28 cellular contexts compared by ENCODE assay signal in genomic region chr11:70298243-70298915, GRCh38. TPM values are rescaled to one million over a fixed set of nuclear protein-coding genes. Genes with fewer than 3 reads are reported as not detected.
DNase-seq lines count a peak whose midpoint lies in the region; ATAC-seq and TF ChIP-seq lines count a peak whose summit lies in the region.
"Had no signal": no experiment of that assay in that cellular context is flagged by ENCODE, and none has a peak within 500 bp of the region (broad histone marks: within the 10 kb centered on the region; RNA-seq: fewer than 3 reads in every experiment).

No MANE protein-coding gene starts in this region.

- peak; percentile 6 for DNase-seq in mammary epithelial cell
- no peak for DNase-seq in breast epithelium (ENCODE audit: low spot score in 2 of 2)
- DNase-seq in brain microvascular endothelial cell: no peak
- DNase-seq in mucosa of descending colon: no peak
- no peak for DNase-seq in T-helper 2 cell
- DNase-seq in HT-29 (ENCODE audit: low spot score): no peak
- no peak for DNase-seq in testis
- DNase-seq: activated CD4-positive, alpha-beta T cell treated with anti-CD3 and anti-CD28 coated beads, Interleukin-2, amount 50 U/mL, for 4 hours; activated CD8-positive, alpha-beta memory T cell treated with anti-CD3 and anti-CD28 coated beads, Interleukin-2, amount 50 U/mL, for 48 hours; DND-41; foreskin fibroblast; H7; NCI-H146; NCI-H2171; NCI-H526; occipital lobe; retina; RPMI8226; stimulated activated CD4-positive, alpha-beta T cell treated with anti-CD3 and anti-CD28 coated beads, Interleukin-12 subunit alpha, Interleukin-12 subunit beta, amount 100 ng/mL, for 4 hours; stimulated activated CD4-positive, alpha-beta T cell treated with anti-CD3 and anti-CD28 coated beads, Interleukin-4, amount 100 ng/mL, for 4 hours; stimulated activated naive CD8-positive, alpha-beta T cell treated with anti-CD3 and anti-CD28 coated beads, Interleukin-15, amount 100 ng/mL, for 72 hours; T-helper 9 cell; transverse colon had no signal

- H3K79me2 ChIP-seq in mammary epithelial cell (ENCODE audit: insufficient read depth, low read length): peaks cover 68% of the 10 kb centered on the region

- H3K4me1 ChIP-seq in mammary epithelial cell (ENCODE audit: insufficient read depth, low read length): peaks cover 8% of the 10 kb centered on the region
- H3K4me1 ChIP-seq in breast epithelium: no peaks in the 10 kb centered on the region
- H3K4me1 ChIP-seq in mucosa of descending colon (ENCODE audit: low read depth): peaks cover 2% of the 10 kb centered on the region
- peaks cover 2% of the 10 kb centered on the region for H3K4me1 ChIP-seq in testis

- H3K27me3 ChIP-seq in mammary epithelial cell (ENCODE audit: insufficient read depth, low read length): no peaks in the 10 kb centered on the region
- no peaks in the 10 kb centered on the region for H3K27me3 ChIP-seq in breast epithelium
- no peaks in the 10 kb centered on the region for H3K27me3 ChIP-seq in brain microvascular endothelial cell (replicated peaks)
- no peaks in the 10 kb centered on the region for H3K27me3 ChIP-seq in testis
- H3K27me3 ChIP-seq: cardiac muscle cell, transverse colon had no signal

- H3K27ac ChIP-seq in mammary epithelial cell (ENCODE audit: insufficient read depth, low read depth, low read length) (peak overlapping the region; percentile 58), breast epithelium (no peak overlapping the region), brain microvascular endothelial cell (peak overlapping the region; percentile 75), testis (no peak overlapping the region)
- H3K27ac ChIP-seq: cardiac muscle cell, KMS-11, SK-N-MC, transverse colon had no signal

- H3K9me3 ChIP-seq in mammary epithelial cell (replicated peaks; ENCODE audit: insufficient read depth, low read length) (no peaks in the 10 kb centered on the region), breast epithelium (no peaks in the 10 kb centered on the region), mucosa of descending colon (no peaks in the 10 kb centered on the region), testis (no peaks in the 10 kb centered on the region)
- H3K9me3 ChIP-seq: transverse colon had no signal

- TF ChIP-seq CTCF in mammary epithelial cell (conservative IDR thresholded peaks at IDR 0.05 in 1 of 2, IDR thresholded peaks at IDR 0.05 in 1 of 2; ENCODE audit: extremely low read depth in 1 of 2, insufficient read depth in 1 of 2, low read depth in 1 of 2, low read length in 2 of 2) (no peak), breast epithelium (IDR thresholded peaks at IDR 0.05) (no peak), brain microvascular endothelial cell (IDR thresholded peaks at IDR 0.05; ENCODE audit: low read depth, low read length, missing control alignments) (no peak), mucosa of descending colon (IDR thresholded peaks at IDR 0.05) (no peak), testis (IDR thresholded peaks at IDR 0.05) (no peak)

- in situ Hi-C loops in mammary epithelial cell (cut with MboI; ENCODE audit: low sequenced_read_pairs in 2 of 2) (no loop called here), brain microvascular endothelial cell (cut with HindIII; ENCODE audit: low pct_ligation_motif_present, low sequenced_read_pairs) (no loop called here)

- ATAC-seq in mucosa of descending colon (peak; percentile 25), HG03432 (IDR thresholded peaks at IDR 0.05; ENCODE audit: unreplicated experiment) (no peak)
- ATAC-seq: stimulated activated naive CD8-positive, alpha-beta T cell treated with anti-CD3 and anti-CD28 coated beads, Interleukin-15, amount 100 ng/mL, for 72 hours had no signal

- no peaks in the 10 kb centered on the region for H4K20me1 ChIP-seq in mammary epithelial cell (ENCODE audit: insufficient read depth, low read length)

- TF ChIP-seq POLR2A in breast epithelium (IDR thresholded peaks at IDR 0.05): no peak
- no peak for TF ChIP-seq POLR2A in testis (IDR thresholded peaks at IDR 0.05)

- BruUV-seq in mammary epithelial cell (replicated peaks; lab: Mats Ljungman, UMichigan): no TSS peak

- no peak overlapping the region for H3K4me3 ChIP-seq in mammary epithelial cell (replicated peaks in 1 of 3; ENCODE audit: insufficient read depth in 1 of 3, low read depth in 2 of 3, low read length in 3 of 3)
- H3K4me3 ChIP-seq in breast epithelium: no peak overlapping the region
- no peak overlapping the region for H3K4me3 ChIP-seq in brain microvascular endothelial cell (ENCODE audit: low read depth, low read length)
- no peak overlapping the region for H3K4me3 ChIP-seq in mucosa of descending colon
- no peak overlapping the region for H3K4me3 ChIP-seq in testis
- H3K4me3 ChIP-seq: cardiac muscle cell, lung, SK-N-MC, transverse colon had no signal

- H3K36me3 ChIP-seq in mammary epithelial cell (ENCODE audit: insufficient read depth, low read length) (peaks cover 4% of the 10 kb centered on the region), breast epithelium (no peaks in the 10 kb centered on the region), brain microvascular endothelial cell (replicated peaks) (peaks cover 12% of the 10 kb centered on the region), mucosa of descending colon (ENCODE audit: low read depth) (no peaks in the 10 kb centered on the region), testis (ENCODE audit: low read depth, missing control alignments) (no peaks in the 10 kb centered on the region)
- H3K36me3 ChIP-seq: cardiac muscle cell had no signal

- no peak overlapping the region for H3K9ac ChIP-seq in mammary epithelial cell (ENCODE audit: insufficient read depth, low read length)
- H3K9ac ChIP-seq: KMS-11 had no signal

- dilution Hi-C loops in mammary epithelial cell (cut with HindIII; ENCODE audit: low sequenced_read_pairs): no loop called here

- H2AFZ ChIP-seq in mammary epithelial cell (ENCODE audit: low read depth, low read length): no peak overlapping the region

- CTCF ChIA-PET in mammary epithelial cell (lab: Charles Lee; ENCODE audit: low non-redundant PET): no interaction called here

- intact Hi-C loops in mammary epithelial cell (cut with micrococcal nuclease): no loop called here
- intact Hi-C loops in breast epithelium (cut with DNase I; ENCODE audit: low total_unique reads): no loop called here
- intact Hi-C loops in mucosa of descending colon (cut with DNase I, micrococcal nuclease): no loop called here
- intact Hi-C loops in testis (cut with DNase I; ENCODE audit: low total_unique reads): no loop called here

- 82% methylated on average over 5 of the region's 5 CpGs for WGBS in mammary epithelial cell (ENCODE audit: low coverage, missing lambda C conversion rate)
- WGBS in testis, 2 donors: 81 to 87% methylated on average over 5 of the region's 5 CpGs

- no peak overlapping the region for H3K4me2 ChIP-seq in mammary epithelial cell (ENCODE audit: insufficient read depth, low read depth, low read length)
- H3K4me2 ChIP-seq: KMS-11 had no signal

RNA-seq across cellular contexts. Expression of gene PPFIA1, which starts 27.9 kb away (rescaled TPM):
- 10 to 100 TPM; 42.5 to 47.1 TPM for total RNA-seq in mammary epithelial cell
- polyA plus RNA-seq in mammary epithelial cell: 42.4 TPM
- polyA minus RNA-seq in mammary epithelial cell: 135 TPM
- total RNA-seq in breast epithelium: 10 to 100 TPM; 52.2 to 80.8 (median 78.0) TPM
- 10 to 100 TPM; 58.5 to 65.7 (median 65.0) TPM for total RNA-seq in mucosa of descending colon
- 46.7 and 48.6 TPM in 2 replicates for total RNA-seq in HT-29 (2014; rRNA removed; shearing (Covaris generic))
- 100 to 1,000 TPM; 125 to 144 TPM for total RNA-seq in testis
- polyA plus RNA-seq in testis (ENCODE audit: insufficient read depth, low read depth, low replicate concordance): 110 TPM

Comparison
In these comparisons a context has a peak if more than half of its experiments do, and no peak if none do; other contexts are left out.
1. H3K27ac ChIP-seq: peak in mammary epithelial cell (single experiment) and brain microvascular endothelial cell (single experiment); none in breast epithelium (0 of 2) and testis (0 of 2).